Comparison of ENCODE assay signal across 22 cellular contexts in the genomic region with DNA sequence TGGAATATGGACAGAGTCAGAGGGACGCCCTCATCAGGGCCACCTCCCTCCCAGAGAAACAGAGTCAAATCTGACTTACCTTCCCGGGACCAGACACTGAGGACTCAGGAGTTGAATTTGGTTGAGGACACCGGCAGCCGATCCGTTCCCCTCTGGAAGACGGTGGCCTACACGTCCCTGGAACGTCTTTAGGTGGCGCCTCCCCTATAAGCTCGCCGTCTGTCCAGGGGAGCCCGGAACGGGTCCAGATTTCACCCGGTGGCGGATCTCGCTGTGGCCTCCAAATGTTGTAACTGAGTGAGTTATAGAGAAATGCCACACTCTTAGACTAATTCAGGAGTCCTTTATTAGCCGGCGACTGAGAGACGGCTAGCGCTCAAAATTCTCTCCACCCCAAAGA. TPM values are rescaled to one million over a fixed set of nuclear protein-coding genes. Genes with fewer than 3 reads are reported as not detected.
DNase-seq lines count a peak whose midpoint lies in the region; ATAC-seq, FAIRE-seq and TF ChIP-seq lines count a peak whose summit lies in the region.
"Had no signal": no experiment of that assay in that cellular context is flagged by ENCODE, and none has a peak within 500 bp of the region (broad histone marks: within the 10 kb centered on the region; RNA-seq: fewer than 3 reads in every experiment).

No MANE protein-coding gene starts in this region.

- no peak overlapping the region for H4K91ac ChIP-seq in H1 (replicated peaks; ENCODE audit: insufficient read length, low read length)

- no peak overlapping the region for H2BK5ac ChIP-seq in H1 (ENCODE audit: low read depth, low read length)

- TF ChIP-seq EP300 in H1 (IDR thresholded peaks at IDR 0.05; ENCODE audit: borderline replicate concordance in 1 of 2, low read depth in 2 of 2, low read length in 2 of 2), result no peak

- CTCF ChIA-PET in H1 (lab: Charles Lee; ENCODE audit: partially characterized antibody), result interaction anchor here (0.6 to 1.7 kb wide), 2 partner anchors 55 to 162 kb away, joined by 4 read pairs; no protein-coding TSS in a partner anchor

- 0 out of 2 replicates have a peak, but pooled peaks cover 2% of the 10 kb centered on the region for H3K27me3 ChIP-seq in HUES6 (ENCODE audit: control insufficient read depth, insufficient read depth, low read length)
- no peaks in the 10 kb centered on the region for H3K27me3 ChIP-seq in H1 (replicated peaks in 1 of 4; ENCODE audit: control insufficient read depth in 3 of 4, extremely low read depth in 1 of 4, insufficient read depth in 3 of 4, low read length in 3 of 4)
- H3K27me3 ChIP-seq in parathyroid adenoma (ENCODE audit: control insufficient read depth, insufficient read depth, low read length), result peaks cover 7% of the 10 kb centered on the region
- H3K27me3 ChIP-seq: right lobe of liver had no signal

- H3K9ac ChIP-seq in HUES6 (ENCODE audit: low read length) (peak overlapping the region; percentile 76), H1 (replicated peaks in 1 of 4; ENCODE audit: extremely low read depth in 1 of 4, low read depth in 3 of 4, low read length in 3 of 4) (no peak overlapping the region), parathyroid adenoma (no peak overlapping the region)

- H3K4ac ChIP-seq in H1 (replicated peaks; ENCODE audit: insufficient read length, low read depth, low read length), result no peak overlapping the region

- H2BK15ac ChIP-seq in H1 (ENCODE audit: low read length), result no peak overlapping the region

- no peak overlapping the region for H3K56ac ChIP-seq in H1 (replicated peaks; ENCODE audit: insufficient read length, low read depth, low read length)

- H3K4me1 ChIP-seq in HUES6 (ENCODE audit: control insufficient read depth, insufficient read depth, low read length) (peaks cover 9% of the 10 kb centered on the region; the same call in 1 of the 2 replicates), H1 (replicated peaks in 1 of 4; ENCODE audit: control insufficient read depth in 3 of 4, insufficient read depth in 4 of 4, low read length in 3 of 4) (peaks cover 0 to 2% (median 0%) of the 10 kb centered on the region in 4 experiments; a peak in 1 of 7 replicates), parathyroid adenoma (no peaks in the 10 kb centered on the region)
- H3K4me1 ChIP-seq: foreskin keratinocyte, right lobe of liver, tibial artery had no signal

- H2BK12ac ChIP-seq in H1 (ENCODE audit: low read depth, low read length), result no peak overlapping the region

- no peak overlapping the region for H3K18ac ChIP-seq in H1 (ENCODE audit: extremely low read depth, low read length)

- 76% methylated on average over 20 of the region's 20 CpGs; no CpG with 5 or more reads in 1 of the 2 experiments for WGBS in H1 (ENCODE audit: extremely low coverage in 1 of 2, insufficient coverage in 1 of 2, insufficient read length in 1 of 2, insufficient replicate concordance in 2 of 2, low coverage in 1 of 2, low lambda C conversion rate in 2 of 2, missing lambda C conversion rate in 1 of 2), 2 experiments

- H3K23me2 ChIP-seq in H1 (ENCODE audit: low read depth, low read length), result peaks cover 3% of the 10 kb centered on the region; the same call in 1 of the 2 replicates

- DNase-seq in T-helper 2 cell treated with Interferon-gamma antibody and Interleukin-4, amounts not matched to agents 5 μg/mL and 100 μg/mL, for 36 hours (ENCODE audit: low spot score), result no peak
- DNase-seq in T-helper 2 cell, result no peak
- DNase-seq in H1 (ENCODE audit: low read depth in 1 of 2, low spot score in 2 of 2), result no peak
- DNase-seq in stimulated activated CD4-positive, alpha-beta T cell treated with anti-CD3 and anti-CD28 coated beads, Interleukin-1b, Interleukin-23, amount 100 ng/mL, for 48 hours, result no peak
- no peak for DNase-seq in COLO829 (ENCODE audit: low spot score)
- DNase-seq: central memory CD4-positive, alpha-beta T cell; foreskin keratinocyte; NCI-H2081 treated with DMSO at 0.1 percent for 48 hours; NCI-H774; right lobe of liver; stimulated activated CD4-positive, alpha-beta T cell treated with anti-CD3 and anti-CD28 coated beads, Interleukin-2, amount 100 ng/mL, for 24 hours; tibial artery had no signal

- no peak overlapping the region for H2AK5ac ChIP-seq in H1 (ENCODE audit: low read depth, low read length)

- H3K79me2 ChIP-seq in H1 (ENCODE audit: control insufficient read depth in 1 of 2, insufficient read depth in 2 of 2, low read length in 2 of 2), result no peaks in the 10 kb centered on the region
- no peaks in the 10 kb centered on the region for H3K79me2 ChIP-seq in parathyroid adenoma

- H3K4me3 ChIP-seq in HUES6 (ENCODE audit: low read depth, low read length) (peak overlapping the region; percentile 46; the same call in 1 of the 2 replicates), H1 (ENCODE audit: extremely low read depth in 1 of 4, insufficient read depth in 2 of 4, low read depth in 3 of 4, low read length in 4 of 4) (no peak overlapping the region), parathyroid adenoma (ENCODE audit: low read depth, low read length) (no peak overlapping the region)
- H3K4me3 ChIP-seq: right lobe of liver, tibial artery had no signal

- TF ChIP-seq RAD21 in H1 (IDR thresholded peaks at IDR 0.05 in 1 of 2, conservative IDR thresholded peaks at IDR 0.05 in 1 of 2; ENCODE audit: low read depth in 2 of 2, low read length in 2 of 2), result peak in 1 of 2 experiments; percentile 23; a peak in 3 of 4 replicates

- no peaks in the 10 kb centered on the region for H3K79me1 ChIP-seq in H1 (ENCODE audit: low read depth, low read length)

- H4K20me1 ChIP-seq in H1 (replicated peaks in 1 of 2; ENCODE audit: control insufficient read depth in 1 of 2, insufficient read depth in 2 of 2, low read length in 2 of 2), result no peaks in the 10 kb centered on the region

- peaks cover 3% of the 10 kb centered on the region for H3K9me3 Mint-ChIP-seq in T-helper 2 cell treated with Interferon-gamma antibody and Interleukin-4, amounts not matched to agents 5 μg/mL and 100 μg/mL, for 36 hours
- H3K9me3 Mint-ChIP-seq: CD8-positive, alpha-beta memory T cell had no signal

- no peak for ATAC-seq in HG03139 (IDR thresholded peaks at IDR 0.05; ENCODE audit: unreplicated experiment)
- ATAC-seq: HCT116, Panc1 had no signal

- peaks cover 6% of the 10 kb centered on the region; the same call in 1 of the 2 replicates for H3K9me3 ChIP-seq in HUES6 (ENCODE audit: control insufficient read depth, insufficient read depth, low read depth, low read length)
- peaks cover 0 to 5% of the 10 kb centered on the region in 2 experiments; a peak in 1 of 4 replicates for H3K9me3 ChIP-seq in H1 (ENCODE audit: insufficient read depth in 2 of 2, low read depth in 1 of 2, low read length in 1 of 2)
- no peaks in the 10 kb centered on the region for H3K9me3 ChIP-seq in parathyroid adenoma (ENCODE audit: control insufficient read depth, low read length)
- H3K9me3 ChIP-seq: neutrophil, right lobe of liver, tibial artery had no signal

- FAIRE-seq in H1 (lab: Jason Lieb, UNC), result no peak
- FAIRE-seq: A204.1, endometrium had no signal

- H3K27me3 Mint-ChIP-seq in T-helper 2 cell treated with Interferon-gamma antibody and Interleukin-4, amounts not matched to agents 5 μg/mL and 100 μg/mL, for 36 hours (ENCODE audit: low read depth), result no peaks in the 10 kb centered on the region
- H3K27me3 Mint-ChIP-seq: CD8-positive, alpha-beta memory T cell had no signal

- peak overlapping the region; percentile 90 for H3K27ac Mint-ChIP-seq in T-helper 2 cell treated with Interferon-gamma antibody and Interleukin-4, amounts not matched to agents 5 μg/mL and 100 μg/mL, for 36 hours

- H3K4me2 ChIP-seq in H1 (ENCODE audit: insufficient read depth in 1 of 2, low read depth in 2 of 2, low read length in 2 of 2) (no peak overlapping the region), parathyroid adenoma (ENCODE audit: low read length) (no peak overlapping the region)

- peak; percentile 24 to 27 (median 27); a peak in 3 of 4 replicates for TF ChIP-seq CTCF in H1 (IDR thresholded peaks at IDR 0.05; ENCODE audit: control extremely low read depth in 1 of 3, insufficient read depth in 1 of 3, low read depth in 1 of 3, low read length in 3 of 3)
- TF ChIP-seq CTCF in parathyroid adenoma (IDR thresholded peaks at IDR 0.05), result no peak

- H3K14ac ChIP-seq in H1 (ENCODE audit: insufficient read length), result no peak overlapping the region

- no peak overlapping the region for H3K23ac ChIP-seq in H1 (ENCODE audit: insufficient read length)

- peaks cover 46% of the 10 kb centered on the region for H3K4me1 Mint-ChIP-seq in T-helper 2 cell treated with Interferon-gamma antibody and Interleukin-4, amounts not matched to agents 5 μg/mL and 100 μg/mL, for 36 hours (ENCODE audit: low read depth)

- H4K5ac ChIP-seq in H1 (ENCODE audit: insufficient read length, low read depth, low read length), result no peak overlapping the region

- TF ChIP-seq POLR2A in H1 (IDR thresholded peaks at IDR 0.05; ENCODE audit: control extremely low read depth in 1 of 2, low read depth in 2 of 2, low read length in 2 of 2), result no peak

- POLR2A ChIA-PET in H1 (lab: Charles Lee; ENCODE audit: partially characterized antibody), result no interaction called here

- H3K36me3 Mint-ChIP-seq in T-helper 2 cell treated with Interferon-gamma antibody and Interleukin-4, amounts not matched to agents 5 μg/mL and 100 μg/mL, for 36 hours (ENCODE audit: low read depth), result peaks cover 31% of the 10 kb centered on the region

- no peaks in the 10 kb centered on the region for H3K36me3 ChIP-seq in HUES6 (ENCODE audit: control insufficient read depth, insufficient read depth, low read length)
- H3K36me3 ChIP-seq in H1 (ENCODE audit: control insufficient read depth in 2 of 4, insufficient read depth in 4 of 4, low read length in 3 of 4), result no peaks in the 10 kb centered on the region
- no peaks in the 10 kb centered on the region for H3K36me3 ChIP-seq in parathyroid adenoma (ENCODE audit: control insufficient read depth, insufficient read depth, low read length)
- H3K36me3 ChIP-seq: tibial artery had no signal

- H4K8ac ChIP-seq in H1 (ENCODE audit: extremely low read depth, insufficient read depth, low read length), result no peak overlapping the region

- no peak overlapping the region for H2BK120ac ChIP-seq in H1 (replicated peaks; ENCODE audit: low read depth, low read length)

- H2AFZ ChIP-seq in H1 (ENCODE audit: low read length) (no peak overlapping the region), parathyroid adenoma (peak overlapping the region; percentile 21)

- H2BK20ac ChIP-seq in H1 (ENCODE audit: low read length), result no peak overlapping the region

- H3K4me3 Mint-ChIP-seq in T-helper 2 cell treated with Interferon-gamma antibody and Interleukin-4, amounts not matched to agents 5 μg/mL and 100 μg/mL, for 36 hours, result peak overlapping the region; percentile 55

- H3K27ac ChIP-seq in HUES6 (ENCODE audit: low read depth, low read length) (no peak overlapping the region; the same call in 1 of the 2 replicates), H1 (ENCODE audit: low read depth, low read length) (no peak overlapping the region), parathyroid adenoma (no peak overlapping the region)
- H3K27ac ChIP-seq: foreskin keratinocyte, right lobe of liver, tibial artery had no signal

RNA-seq across cellular contexts. Expression of gene TNFSF14, which starts 9.0 kb away (rescaled TPM):
- not detected in 2 replicates for total RNA-seq in H1 (2021; fragmentation: NEBNext Ultra II Directional; extraction: Animal tissue kit (Norgen Biotek cat#: 25700))
- 0.03 TPM in 1 of 2 replicates, not detected in the other for polyA plus RNA-seq in H1 (2011; rRNA removed)
- 0.03 TPM for polyA plus RNA-seq in H1 (2011; cell fraction: cytosol; rRNA removed)
- not detected for polyA plus RNA-seq in H1 (2011; cell fraction: nucleus; rRNA removed)
- polyA plus RNA-seq in H1 (2012, experiment 1 of 2), result 0.06 TPM in 1 of 4 replicates, not detected in the others
- not detected for polyA plus RNA-seq in H1 (2012, experiment 2 of 2)
- 0.02 TPM for polyA plus RNA-seq in H1 (2013, experiment 1 of 2)
- polyA plus RNA-seq in H1 (2013, experiment 2 of 2), result not detected
- polyA minus RNA-seq in H1 (2011; rRNA and poly(A)+ RNA removed), result not detected in 2 replicates
- not detected for polyA minus RNA-seq in H1 (2011; cell fraction: cytosol; rRNA and poly(A)+ RNA removed)
- not detected for polyA minus RNA-seq in H1 (2011; cell fraction: nucleus; rRNA and poly(A)+ RNA removed)
- total RNA-seq: foreskin keratinocyte, lung microvascular endothelial cell had no signal
- polyA plus RNA-seq: foreskin keratinocyte had no signal

RNA-seq across cellular contexts. Expression of gene C3, which starts 59.5 kb away (rescaled TPM):
- 4.2 and 6.4 TPM in 2 replicates for total RNA-seq in H1 (2021; fragmentation: NEBNext Ultra II Directional; extraction: Animal tissue kit (Norgen Biotek cat#: 25700))
- polyA plus RNA-seq in H1 (2011; rRNA removed), result 12.8 and 16.6 TPM in 2 replicates
- polyA plus RNA-seq in H1 (2011; cell fraction: cytosol; rRNA removed), result 16.0 TPM
- polyA plus RNA-seq in H1 (2011; cell fraction: nucleus; rRNA removed), result 34.2 TPM
- polyA plus RNA-seq in H1 (2012, experiment 1 of 2), result 11.3 to 16.8 TPM (median 13.0 TPM) in 4 replicates
- polyA plus RNA-seq in H1 (2012, experiment 2 of 2), result 13.6 TPM
- 22.5 TPM for polyA plus RNA-seq in H1 (2013, experiment 1 of 2)
- 24.4 TPM for polyA plus RNA-seq in H1 (2013, experiment 2 of 2)
- polyA minus RNA-seq in H1 (2011; rRNA and poly(A)+ RNA removed), result 16.2 and 28.8 TPM in 2 replicates
- polyA minus RNA-seq in H1 (2011; cell fraction: cytosol; rRNA and poly(A)+ RNA removed), result 31.9 TPM
- polyA minus RNA-seq in H1 (2011; cell fraction: nucleus; rRNA and poly(A)+ RNA removed), result 33.2 TPM
- polyA plus RNA-seq: CD8-positive, alpha-beta memory T cell had no signal
